ENCODE assay signal across 8 cellular contexts in genomic region chr20:16518068-16518783, GRCh38. TPM values are rescaled to one million over a fixed set of nuclear protein-coding genes. Genes with fewer than 3 reads are reported as not detected.
DNase-seq lines count a peak whose midpoint lies in the region; ATAC-seq and TF ChIP-seq lines count a peak whose summit lies in the region.

No MANE protein-coding gene starts in this region.

- no peaks in the 10 kb centered on the region for H3K36me3 Mint-ChIP-seq in activated T-helper 1 cell treated with anti-CD3 and anti-CD28 coated beads, Interleukin-12 subunit alpha, Interleukin-12 subunit beta, Interleukin-2, Interleukin-4 antibody, amounts not matched to agents 30 ng/mL and 10 ng/mL and 1 ng/mL, durations not matched to agents 14 hours and 24 hours and 36 hours (ENCODE audit: low read depth)

- no peak overlapping the region for H3K27ac Mint-ChIP-seq in activated T-helper 1 cell treated with anti-CD3 and anti-CD28 coated beads, Interleukin-12 subunit alpha, Interleukin-12 subunit beta, Interleukin-2, Interleukin-4 antibody, amounts not matched to agents 30 ng/mL and 10 ng/mL and 1 ng/mL, durations not matched to agents 14 hours and 24 hours and 36 hours

- H3K4me3 ChIP-seq in BJ (ENCODE audit: low read depth, low read length) (no peak overlapping the region), WI38 (ENCODE audit: low read depth, low read length) (no peak overlapping the region)

- ATAC-seq in sciatic nerve = peak; percentile 79

- H3K4me3 Mint-ChIP-seq in activated T-helper 1 cell treated with anti-CD3 and anti-CD28 coated beads, Interleukin-12 subunit alpha, Interleukin-12 subunit beta, Interleukin-2, Interleukin-4 antibody, amounts not matched to agents 30 ng/mL and 10 ng/mL and 1 ng/mL, durations not matched to agents 14 hours and 24 hours and 36 hours = no peak overlapping the region

- CTCF ChIA-PET in BJ (lab: Yijun Ruan, JAX) = interaction anchor here (0.7 to 2.1 kb wide), 9 partner anchors 11 to 243 kb away, joined by 3 to 12 read pairs (median 3); no protein-coding TSS in a partner anchor

- POLR2A ChIA-PET in BJ (lab: Charles Lee) = no interaction called here

- TF ChIP-seq CTCF in BJ (IDR thresholded peaks at IDR 0.05; ENCODE audit: insufficient read depth, low read depth, low read length) (peak; percentile 59), GM13977 (IDR thresholded peaks at IDR 0.05; ENCODE audit: extremely low read depth, insufficient read depth, missing control alignments) (peak; percentile 55), WI38 (IDR thresholded peaks at IDR 0.05; ENCODE audit: low read depth, low read length) (peak; percentile 43)

- H3K36me3 ChIP-seq in BJ (ENCODE audit: control insufficient read depth, insufficient read depth, low read length) = no peaks in the 10 kb centered on the region

- H3K9me3 Mint-ChIP-seq in activated T-helper 1 cell treated with anti-CD3 and anti-CD28 coated beads, Interleukin-12 subunit alpha, Interleukin-12 subunit beta, Interleukin-2, Interleukin-4 antibody, amounts not matched to agents 30 ng/mL and 10 ng/mL and 1 ng/mL, durations not matched to agents 14 hours and 24 hours and 36 hours = no peaks in the 10 kb centered on the region

- in situ Hi-C loops in GM13977 (cut with MboI; ENCODE audit: low pct_unique_long_range_greater_than_20kb, low sequenced_read_pairs, unreplicated experiment) = no loop called here

- DNase-seq in BJ (ENCODE audit: low read depth) = no peak
- peak; percentile 41 for DNase-seq in GM13977 (ENCODE audit: low spot score)
- peak; percentile 33 for DNase-seq in NCI-H1694 treated with DMSO at 0.1 percent for 48 hours (lab: John Stamatoyannopoulos, UW)
- DNase-seq in head of caudate nucleus = peak in 35 of 42 donors; percentile 13 to 76 (median 51)
- DNase-seq in sciatic nerve (ENCODE audit: low spot score) = no peak
- DNase-seq in GF-D8 (lab: John Stamatoyannopoulos, UW) = no peak
- no peak for DNase-seq in activated T-helper 1 cell treated with anti-CD3 and anti-CD28 coated beads, Interleukin-12 subunit alpha, Interleukin-12 subunit beta, Interleukin-2, Interleukin-4 antibody, amounts not matched to agents 30 ng/mL and 10 ng/mL and 1 ng/mL, durations not matched to agents 14 hours and 24 hours and 36 hours (ENCODE audit: low spot score)

- intact Hi-C loops in head of caudate nucleus (cut with DNase I) = loop anchor here (5.0 kb wide), 1 partner anchor 244 kb away; no protein-coding TSS in a partner anchor
- intact Hi-C loops in sciatic nerve (cut with DNase I) = no loop called here
- intact Hi-C loops in activated T-helper 1 cell treated with anti-CD3 and anti-CD28 coated beads, Interleukin-12 subunit alpha, Interleukin-12 subunit beta, Interleukin-2, Interleukin-4 antibody, amounts not matched to agents 30 ng/mL and 10 ng/mL and 1 ng/mL, durations not matched to agents 14 hours and 24 hours and 36 hours (cut with micrococcal nuclease) = loop anchor here (1.0 kb wide), 1 partner anchor 243 kb away; no protein-coding TSS in a partner anchor

- no peaks in the 10 kb centered on the region for H3K27me3 Mint-ChIP-seq in activated T-helper 1 cell treated with anti-CD3 and anti-CD28 coated beads, Interleukin-12 subunit alpha, Interleukin-12 subunit beta, Interleukin-2, Interleukin-4 antibody, amounts not matched to agents 30 ng/mL and 10 ng/mL and 1 ng/mL, durations not matched to agents 14 hours and 24 hours and 36 hours (ENCODE audit: insufficient read depth)

- no peaks in the 10 kb centered on the region for H3K4me1 Mint-ChIP-seq in activated T-helper 1 cell treated with anti-CD3 and anti-CD28 coated beads, Interleukin-12 subunit alpha, Interleukin-12 subunit beta, Interleukin-2, Interleukin-4 antibody, amounts not matched to agents 30 ng/mL and 10 ng/mL and 1 ng/mL, durations not matched to agents 14 hours and 24 hours and 36 hours (ENCODE audit: low read depth)

- no peaks in the 10 kb centered on the region for H3K27me3 ChIP-seq in BJ (ENCODE audit: control insufficient read depth, insufficient read depth, low read length)

RNA-seq across cellular contexts. Expression of gene KIF16B, which starts 55.0 kb away (rescaled TPM):
- 3.2 and 6.8 TPM in 2 replicates for polyA plus RNA-seq in BJ (2011; rRNA removed)
- polyA minus RNA-seq in BJ (2011; rRNA and poly(A)+ RNA removed) = 4.7 and 4.8 TPM in 2 replicates
- total RNA-seq in sciatic nerve = 27.4 TPM
- 7.2 and 8.1 TPM in 2 replicates for total RNA-seq in activated T-helper 1 cell treated with anti-CD3 and anti-CD28 coated beads, Interleukin-12 subunit alpha, Interleukin-12 subunit beta, Interleukin-2, Interleukin-4 antibody, amounts not matched to agents 30 ng/mL and 10 ng/mL and 1 ng/mL, durations not matched to agents 14 hours and 24 hours and 36 hours

Comparison
In these comparisons a context has a peak if more than half of its experiments do, and no peak if none do; other contexts are left out.
1. DNase-seq: peak in GM13977 (single experiment), NCI-H1694 treated with DMSO at 0.1 percent for 48 hours (single experiment) and head of caudate nucleus (35 of 42); none in BJ (single experiment), sciatic nerve (single experiment), GF-D8 (single experiment) and activated T-helper 1 cell treated with anti-CD3 and anti-CD28 coated beads, Interleukin-12 subunit alpha, Interleukin-12 subunit beta, Interleukin-2, Interleukin-4 antibody, amounts not matched to agents 30 ng/mL and 10 ng/mL and 1 ng/mL, durations not matched to agents 14 hours and 24 hours and 36 hours (single experiment).
2. Peak in every context shown above with its lines, with median percentiles within 50 percentile points of each other: CTCF ChIP-seq.